ENCODE assay signal across 2 cellular contexts in genomic region chr6:16355238-16355637, GRCh38.
TF ChIP-seq lines count a peak whose summit lies in the region.

No MANE protein-coding gene starts in this region.

TF ChIP-seq in HCT116, 20 proteins besides CTCF, POLR2A, EP300 and RAD21:
- TF ChIP-seq TCF7L2 (IDR thresholded peaks at IDR 0.05; ENCODE audit: borderline replicate concordance, extremely low read depth, insufficient read depth, insufficient read length), result no peak
- TF ChIP-seq EGR1 (IDR thresholded peaks at IDR 0.05; ENCODE audit: low read depth), result no peak
- TF ChIP-seq JUND (IDR thresholded peaks at IDR 0.05), result no peak
- no peak for TF ChIP-seq SIN3A (IDR thresholded peaks at IDR 0.05; ENCODE audit: low read depth)
- TF ChIP-seq CEBPB (IDR thresholded peaks at IDR 0.05; ENCODE audit: low read depth), result no peak
- no peak for TF ChIP-seq ELF1 (IDR thresholded peaks at IDR 0.05; ENCODE audit: borderline replicate concordance, low read depth)
- TF ChIP-seq YY1 (IDR thresholded peaks at IDR 0.05; ENCODE audit: extremely low read depth, insufficient replicate concordance, low read depth, low read length), result no peak
- no peak for TF ChIP-seq EZH2phosphoT487 (IDR thresholded peaks at IDR 0.05; ENCODE audit: borderline replicate concordance)
- no peak for TF ChIP-seq POLR2AphosphoS5 (IDR thresholded peaks at IDR 0.05; ENCODE audit: low read depth, low read length)
- TF ChIP-seq REST (IDR thresholded peaks at IDR 0.05; ENCODE audit: low read depth), result no peak
- no peak for TF ChIP-seq SRF (IDR thresholded peaks at IDR 0.05; ENCODE audit: low read depth)
- no peak for TF ChIP-seq ATF3 (IDR thresholded peaks at IDR 0.05)
- no peak for TF ChIP-seq SP1 (IDR thresholded peaks at IDR 0.05; ENCODE audit: low read depth)
- no peak for TF ChIP-seq ZFX (IDR thresholded peaks at IDR 0.05)
- TF ChIP-seq ZNF274 (IDR thresholded peaks at IDR 0.05; ENCODE audit: low read depth, low read length), result no peak
- no peak for TF ChIP-seq CBX3 (IDR thresholded peaks at IDR 0.05; ENCODE audit: low read depth)
- no peak for TF ChIP-seq EZH2 (IDR thresholded peaks at IDR 0.05)
- TF ChIP-seq MAX (IDR thresholded peaks at IDR 0.05), result no peak
- no peak for TF ChIP-seq FOSL1 (IDR thresholded peaks at IDR 0.05; ENCODE audit: low read depth)

TF ChIP-seq in GM23338, 12 proteins besides CTCF, POLR2A, EP300 and RAD21:
- no peak for TF ChIP-seq ETS1 (IDR thresholded peaks at IDR 0.05)
- no peak for TF ChIP-seq JUNB (IDR thresholded peaks at IDR 0.05; ENCODE audit: unreplicated experiment)
